1 cellular context compared by ENCODE assay signal in the genomic region with DNA sequence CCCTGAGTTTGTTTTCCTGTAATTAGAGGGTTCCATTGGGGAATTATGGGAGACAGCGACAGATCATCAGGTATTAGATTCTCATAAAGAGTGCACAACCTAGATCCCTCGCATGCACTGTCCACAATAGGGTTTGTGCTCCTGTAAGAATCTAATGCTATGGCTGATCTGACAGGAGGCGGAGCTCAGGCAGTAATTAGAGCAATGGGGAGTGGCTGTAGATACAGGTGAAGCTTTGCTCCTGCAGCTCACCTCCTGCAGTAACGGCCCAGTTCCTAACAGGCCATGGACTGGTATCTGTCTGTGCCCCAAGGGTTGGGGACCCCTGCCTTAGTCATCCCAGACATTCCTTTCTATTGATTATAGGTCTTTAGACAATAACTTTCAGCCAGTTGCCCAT.
TF ChIP-seq lines count a peak whose summit lies in the region.

No MANE protein-coding gene starts in this region.

TF ChIP-seq in GM23338, 12 proteins besides CTCF, POLR2A, EP300 and RAD21:
- TF ChIP-seq REST (IDR thresholded peaks at IDR 0.05; ENCODE audit: unreplicated experiment) = no peak
